ENCODE assay signal across 1 cellular context in the genomic region with DNA sequence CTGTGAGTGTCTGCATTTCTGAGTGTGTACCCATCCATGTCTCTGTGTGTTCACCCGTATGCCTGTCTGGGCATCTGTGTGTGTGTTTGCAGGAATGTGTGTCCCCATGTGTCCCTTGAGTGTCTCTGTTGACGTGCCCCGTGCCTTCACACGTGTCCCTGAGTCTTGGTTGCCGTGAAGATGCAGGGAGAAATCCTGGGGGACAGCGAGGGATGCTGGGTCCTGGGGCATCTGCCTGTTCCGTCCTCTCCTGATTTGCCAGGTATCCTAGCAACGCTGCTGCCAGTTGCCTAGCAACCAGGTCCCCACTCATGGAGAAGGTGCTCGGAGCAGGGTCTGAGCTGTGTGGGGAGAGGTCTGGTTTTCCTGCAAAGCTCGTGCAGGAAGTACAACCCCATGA.
TF ChIP-seq lines count a peak whose summit lies in the region.

No MANE protein-coding gene starts in this region.

TF ChIP-seq in K562, 482 proteins besides CTCF, POLR2A, EP300 and RAD21 (continued from another document):
- TF ChIP-seq, protein P1, sequence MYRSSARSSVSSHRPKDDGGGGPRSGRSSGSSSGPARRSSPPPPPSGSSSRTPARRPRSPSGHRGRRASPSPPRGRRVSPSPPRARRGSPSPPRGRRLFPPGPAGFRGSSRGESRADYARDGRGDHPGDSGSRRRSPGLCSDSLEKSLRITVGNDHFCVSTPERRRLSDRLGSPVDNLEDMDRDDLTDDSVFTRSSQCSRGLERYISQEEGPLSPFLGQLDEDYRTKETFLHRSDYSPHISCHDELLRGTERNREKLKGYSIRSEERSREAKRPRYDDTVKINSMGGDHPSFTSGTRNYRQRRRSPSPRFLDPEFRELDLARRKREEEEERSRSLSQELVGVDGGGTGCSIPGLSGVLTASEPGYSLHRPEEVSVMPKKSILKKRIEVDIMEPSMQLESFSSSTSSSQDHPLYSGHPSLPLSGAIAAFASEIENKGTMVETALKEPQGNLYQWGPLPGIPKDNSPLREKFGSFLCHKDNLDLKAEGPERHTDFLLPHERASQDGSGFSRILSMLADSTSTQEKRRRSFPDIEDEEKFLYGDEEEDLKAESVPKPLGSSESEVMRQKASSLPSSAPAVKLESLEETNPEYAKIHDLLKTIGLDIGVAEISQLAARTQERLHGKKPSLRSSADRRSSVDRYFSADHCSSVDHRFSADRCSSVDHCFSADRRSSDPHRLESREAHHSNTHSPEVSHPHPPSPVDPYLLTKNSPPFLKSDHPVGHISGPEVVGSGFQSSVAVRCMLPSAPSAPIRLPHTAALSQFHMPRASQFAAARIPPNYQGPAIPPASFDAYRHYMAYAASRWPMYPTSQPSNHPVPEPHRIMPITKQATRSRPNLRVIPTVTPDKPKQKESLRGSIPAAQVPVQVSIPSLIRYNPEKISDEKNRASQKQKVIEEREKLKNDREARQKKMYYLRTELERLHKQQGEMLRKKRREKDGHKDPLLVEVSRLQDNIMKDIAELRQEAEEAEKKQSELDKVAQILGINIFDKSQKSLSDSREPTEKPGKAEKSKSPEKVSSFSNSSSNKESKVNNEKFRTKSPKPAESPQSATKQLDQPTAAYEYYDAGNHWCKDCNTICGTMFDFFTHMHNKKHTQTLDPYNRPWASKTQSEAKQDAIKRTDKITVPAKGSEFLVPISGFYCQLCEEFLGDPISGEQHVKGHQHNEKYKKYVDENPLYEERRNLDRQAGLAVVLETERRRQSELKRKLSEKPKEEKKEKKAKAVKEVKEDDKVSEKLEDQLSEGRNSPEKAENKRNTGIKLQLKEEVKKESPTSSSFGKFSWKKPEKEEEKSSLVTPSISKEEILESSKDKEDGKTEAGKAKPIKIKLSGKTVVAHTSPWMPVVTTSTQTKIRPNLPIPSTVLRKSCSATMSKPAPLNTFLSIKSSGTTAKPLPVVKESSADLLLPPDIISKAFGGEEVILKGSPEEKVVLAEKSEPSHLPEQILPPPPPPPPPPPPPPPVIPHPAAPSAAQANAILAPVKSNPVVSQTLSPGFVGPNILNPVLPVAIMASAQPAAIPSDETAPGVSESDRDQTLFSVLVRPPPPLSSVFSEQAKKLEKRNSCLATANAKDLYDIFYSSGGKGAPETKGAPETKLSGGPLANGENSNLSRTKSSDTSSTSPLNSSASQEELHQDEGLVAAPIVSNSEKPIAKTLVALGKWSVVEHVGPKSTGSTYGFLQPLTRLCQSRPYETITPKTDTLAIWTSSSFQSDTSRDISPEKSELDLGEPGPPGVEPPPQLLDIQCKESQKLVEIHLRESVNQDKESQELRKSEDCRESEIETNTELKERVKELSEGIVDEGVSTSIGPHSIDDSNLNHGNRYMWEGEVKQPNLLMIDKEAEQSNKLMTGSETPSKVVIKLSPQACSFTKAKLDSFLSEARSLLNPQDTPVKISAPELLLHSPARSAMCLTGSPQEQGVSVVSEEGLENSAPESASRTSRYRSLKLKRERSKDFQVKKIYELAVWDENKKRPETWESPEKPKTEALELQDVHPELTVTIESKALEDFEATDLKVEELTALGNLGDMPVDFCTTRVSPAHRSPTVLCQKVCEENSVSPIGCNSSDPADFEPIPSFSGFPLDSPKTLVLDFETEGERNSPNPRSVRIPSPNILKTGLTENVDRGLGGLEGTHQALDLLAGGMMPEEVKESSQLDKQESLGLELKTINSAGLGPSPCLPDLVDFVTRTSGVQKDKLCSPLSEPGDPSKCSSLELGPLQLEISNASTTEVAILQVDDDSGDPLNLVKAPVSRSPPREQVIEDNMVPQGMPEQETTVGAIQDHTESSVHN (IDR thresholded peaks at IDR 0.05; ENCODE audit: borderline replicate concordance in 1 of 2, low read depth in 1 of 2): no peak
- peak; percentile 74 for TF ChIP-seq CTBP1 (IDR thresholded peaks at IDR 0.05; ENCODE audit: borderline replicate concordance)
- TF ChIP-seq L3MBTL2 (IDR thresholded peaks at IDR 0.05): no peak
- no peak for TF ChIP-seq ZNF707 (CRISPR knock-in tag; conservative IDR thresholded peaks at IDR 0.05)
